ENCODE assay signal across 1 cellular context in genomic region chrX:69264134-69264533, GRCh38.
TF ChIP-seq lines count a peak whose summit lies in the region.

No MANE protein-coding gene starts in this region.

TF ChIP-seq in WTC11, 78 proteins besides CTCF, POLR2A, EP300 and RAD21 (continued from another document):
- TF ChIP-seq FOXK1 (CRISPR knock-in tag; IDR thresholded peaks at IDR 0.05) (peak; percentile 40; the same call in 1 of the 2 replicates), ZMAT4 (CRISPR knock-in tag; IDR thresholded peaks at IDR 0.05) (no peak), GRHL2 (CRISPR knock-in tag; IDR thresholded peaks at IDR 0.05; ENCODE audit: insufficient replicate concordance, severe bottlenecking) (no peak), ZNF138 (CRISPR knock-in tag; conservative IDR thresholded peaks at IDR 0.05) (no peak), ZNF512 (CRISPR knock-in tag; IDR thresholded peaks at IDR 0.05; ENCODE audit: borderline replicate concordance) (no peak), ZNF219 (CRISPR knock-in tag; IDR thresholded peaks at IDR 0.05; ENCODE audit: borderline replicate concordance) (no peak), NFATC4 (CRISPR knock-in tag; IDR thresholded peaks at IDR 0.05) (no peak), TEAD1 (CRISPR knock-in tag; IDR thresholded peaks at IDR 0.05) (peak; percentile 32; the same call in 1 of the 2 replicates), SP1 (CRISPR knock-in tag; conservative IDR thresholded peaks at IDR 0.05) (0 out of 2 replicates have a peak, but pooled peaks have one; percentile 25), ZNF232 (CRISPR knock-in tag; IDR thresholded peaks at IDR 0.05) (no peak), STAT6 (CRISPR knock-in tag; conservative IDR thresholded peaks at IDR 0.05; ENCODE audit: low read depth) (no peak), ESRRA (CRISPR knock-in tag; IDR thresholded peaks at IDR 0.05; ENCODE audit: borderline replicate concordance) (no peak), FOXP1 (CRISPR knock-in tag; IDR thresholded peaks at IDR 0.05; ENCODE audit: borderline replicate concordance) (0 out of 2 replicates have a peak, but pooled peaks have one; percentile 34), EMX1 (CRISPR knock-in tag; IDR thresholded peaks at IDR 0.05) (no peak), IRF1 (CRISPR knock-in tag; IDR thresholded peaks at IDR 0.05) (no peak), HMGA2 (CRISPR knock-in tag; IDR thresholded peaks at IDR 0.05) (no peak), E2F5 (CRISPR knock-in tag; IDR thresholded peaks at IDR 0.05) (no peak), MAX (CRISPR knock-in tag; IDR thresholded peaks at IDR 0.05) (no peak), NR1H2 (CRISPR knock-in tag; IDR thresholded peaks at IDR 0.05) (no peak), USF1 (CRISPR knock-in tag; IDR thresholded peaks at IDR 0.05) (no peak), FOXP4 (CRISPR knock-in tag; IDR thresholded peaks at IDR 0.05) (peak; percentile 56; the same call in 1 of the 2 replicates), CREM (CRISPR knock-in tag; IDR thresholded peaks at IDR 0.05) (no peak)
TF ChIP-seq in WTC11: peak in this region for 5.
